9 cellular contexts compared by ENCODE assay signal in the genomic region with DNA sequence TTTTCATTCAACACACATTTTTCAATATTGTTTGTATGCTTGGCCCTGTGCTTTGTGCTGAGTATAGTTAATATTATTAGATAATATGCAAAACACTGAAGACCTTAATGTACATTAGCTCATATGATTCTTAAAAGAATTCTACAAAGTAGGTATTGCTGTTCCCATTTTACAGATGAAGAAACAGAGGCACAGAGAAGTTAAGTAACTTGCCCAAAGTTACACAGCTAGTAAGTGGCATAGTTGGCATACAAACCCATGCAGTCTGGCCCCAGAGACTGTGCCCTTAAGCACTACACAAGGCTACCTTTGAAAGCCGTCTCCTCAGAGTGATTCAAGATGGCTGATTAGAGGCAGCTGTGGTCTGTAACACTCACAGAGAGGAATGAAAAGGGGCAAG.
"Had no signal": no experiment of that assay in that cellular context is flagged by ENCODE, and none has a peak within 500 bp of the region (broad histone marks: within the 10 kb centered on the region; RNA-seq: fewer than 3 reads in every experiment).

No MANE protein-coding gene starts in this region.

- H3K27ac ChIP-seq: HL-60, KMS-11 had no signal

- H3K4me2 ChIP-seq: KMS-11 had no signal

- H3K36me3 Mint-ChIP-seq: IgD-negative memory B cell had no signal

- H3K27me3 Mint-ChIP-seq: IgD-negative memory B cell had no signal

- FAIRE-seq: HepG2, HTR-8/SVneo had no signal

- H3K27ac Mint-ChIP-seq: IgD-negative memory B cell had no signal

- DNase-seq: IMR-90, Karpas-422, KBM-7, KG1 had no signal

- H3K9ac ChIP-seq: KMS-11 had no signal

- ATAC-seq: HepG2 had no signal
